In genomic region chr2:96163768-96164429, GRCh38 we compare ENCODE assay signal across 1 cellular context.
TF ChIP-seq lines count a peak whose summit lies in the region.

No MANE protein-coding gene starts in this region.

TF ChIP-seq in K562, 482 proteins besides CTCF, POLR2A, EP300 and RAD21:
- TF ChIP-seq ZFX (CRISPR knock-in tag; IDR thresholded peaks at IDR 0.05) (peak; percentile 18; the same call in 1 of the 2 replicates), POLR2G (IDR thresholded peaks at IDR 0.05; ENCODE audit: low read depth, low read length) (no peak), NFIC (IDR thresholded peaks at IDR 0.05) (peak; percentile 12; the same call in 1 of the 2 replicates), HNRNPK (IDR thresholded peaks at IDR 0.05; ENCODE audit: low read depth, low read length, poor library complexity, severe bottlenecking) (no peak), NFIX (CRISPR knock-in tag; IDR thresholded peaks at IDR 0.05; ENCODE audit: low read depth) (no peak), CREB5 (CRISPR knock-in tag; IDR thresholded peaks at IDR 0.05) (no peak)
TF ChIP-seq in K562: peak in this region for 2.
